In genomic region chr18:6297875-6298274, GRCh38 we compare ENCODE assay signal across 19 cellular contexts.
DNase-seq lines count a peak whose midpoint lies in the region; ATAC-seq, FAIRE-seq and TF ChIP-seq lines count a peak whose summit lies in the region.
"Had no signal": no experiment of that assay in that cellular context is flagged by ENCODE, and none has a peak within 500 bp of the region (broad histone marks: within the 10 kb centered on the region; RNA-seq: fewer than 3 reads in every experiment).

No MANE protein-coding gene starts in this region.

- BruUV-seq in IMR-90 (replicated peaks; lab: Mats Ljungman, UMichigan) = no TSS peak

- no peak overlapping the region for H4K5ac ChIP-seq in IMR-90 (ENCODE audit: low read depth, low read length)
- H4K5ac ChIP-seq in H1 (ENCODE audit: insufficient read length, low read depth, low read length) = no peak overlapping the region

- H3K4me1 ChIP-seq in A549 = no peaks in the 10 kb centered on the region
- no peaks in the 10 kb centered on the region for H3K4me1 ChIP-seq in IMR-90 (ENCODE audit: control insufficient read depth, insufficient read depth, low read length)
- peaks cover 0 to 4% (median 0%) of the 10 kb centered on the region in 4 experiments; a peak in 1 of 7 replicates for H3K4me1 ChIP-seq in H1 (replicated peaks in 1 of 4; ENCODE audit: control insufficient read depth in 3 of 4, insufficient read depth in 4 of 4, low read length in 3 of 4)
- H3K4me1 ChIP-seq: Caco-2 had no signal

- H3K18ac ChIP-seq in IMR-90 (ENCODE audit: low read depth, low read length) (no peak overlapping the region), H1 (ENCODE audit: extremely low read depth, low read length) (no peak overlapping the region)

- no peak for TF ChIP-seq POLR2A in A549 (IDR thresholded peaks at IDR 0.05; ENCODE audit: low read length)
- no peak for TF ChIP-seq POLR2A in IMR-90 (IDR thresholded peaks at IDR 0.05; ENCODE audit: low read depth, low read length)
- no peak for TF ChIP-seq POLR2A in H1 (IDR thresholded peaks at IDR 0.05; ENCODE audit: control extremely low read depth in 1 of 2, low read depth in 2 of 2, low read length in 2 of 2)

- H4K20me1 ChIP-seq in IMR-90 (ENCODE audit: insufficient read depth, low read length) (no peaks in the 10 kb centered on the region), H1 (replicated peaks in 1 of 2; ENCODE audit: control insufficient read depth in 1 of 2, insufficient read depth in 2 of 2, low read length in 2 of 2) (no peaks in the 10 kb centered on the region)
- H4K20me1 ChIP-seq: BLaER1 treated with 17β-estradiol and CSF1 and Interleukin-3, amounts not matched to agents 10 nM and 100 nM had no signal

- H2AK9ac ChIP-seq in IMR-90 (replicated peaks; ENCODE audit: low read depth, low read length, poor library complexity) = no peak overlapping the region

- TF ChIP-seq EP300 in A549 (IDR thresholded peaks at IDR 0.05) = no peak
- no peak for TF ChIP-seq EP300 in H1 (IDR thresholded peaks at IDR 0.05; ENCODE audit: borderline replicate concordance in 1 of 2, low read depth in 2 of 2, low read length in 2 of 2)

- FAIRE-seq in A549 (lab: Jason Lieb, UNC) (no peak), H1 (lab: Jason Lieb, UNC) (no peak)
- FAIRE-seq: D721Med, GM12878, GM12892, GM18507 had no signal

- no peak overlapping the region for H2AK5ac ChIP-seq in IMR-90 (ENCODE audit: low read depth, low read length)
- H2AK5ac ChIP-seq in H1 (ENCODE audit: low read depth, low read length) = no peak overlapping the region

- H2BK12ac ChIP-seq in H1 (ENCODE audit: low read depth, low read length) = no peak overlapping the region

- H3K4ac ChIP-seq in IMR-90 (ENCODE audit: low read depth, low read length) (no peak overlapping the region), H1 (replicated peaks; ENCODE audit: insufficient read length, low read depth, low read length) (no peak overlapping the region)

- DNase-seq in A549 (ENCODE audit: low read depth in 1 of 2, low spot score in 1 of 2) = no peak
- no peak for DNase-seq in IMR-90
- no peak for DNase-seq in H1 (ENCODE audit: low read depth in 1 of 2, low spot score in 2 of 2)
- DNase-seq in GM10266 (ENCODE audit: extremely low spot score) = no peak
- DNase-seq: 8988T; AML-193; Caco-2; Calu3; CD4-positive, alpha-beta T cell; CD8-positive, alpha-beta T cell; DMS79 treated with DMSO at 0.1 percent for 48 hours; GF-D8 had no signal

- H3K36me3 ChIP-seq in IMR-90 (ENCODE audit: control insufficient read depth, insufficient read depth, low read length) (no peaks in the 10 kb centered on the region), H1 (ENCODE audit: control insufficient read depth in 2 of 4, insufficient read depth in 4 of 4, low read length in 3 of 4) (no peaks in the 10 kb centered on the region)

- intact Hi-C loops in IMR-90 (cut with micrococcal nuclease) = no loop called here

- no peaks in the 10 kb centered on the region for H3K79me2 ChIP-seq in H1 (ENCODE audit: control insufficient read depth in 1 of 2, insufficient read depth in 2 of 2, low read length in 2 of 2)

- H4K91ac ChIP-seq in IMR-90 (ENCODE audit: insufficient read depth, low read depth, low read length) (no peak overlapping the region), H1 (replicated peaks; ENCODE audit: insufficient read length, low read length) (no peak overlapping the region)

- H4K8ac ChIP-seq in IMR-90 (ENCODE audit: low read depth in 2 of 2, low read length in 2 of 2) = no peak overlapping the region
- no peak overlapping the region for H4K8ac ChIP-seq in H1 (ENCODE audit: extremely low read depth, insufficient read depth, low read length)

- no peak overlapping the region for H2BK120ac ChIP-seq in IMR-90 (ENCODE audit: low read depth, low read length)
- H2BK120ac ChIP-seq in H1 (replicated peaks; ENCODE audit: low read depth, low read length) = no peak overlapping the region

- TF ChIP-seq CTCF in A549 (IDR thresholded peaks at IDR 0.05) (no peak), IMR-90 (conservative IDR thresholded peaks at IDR 0.05; ENCODE audit: low read depth, low read length) (no peak), H1 (IDR thresholded peaks at IDR 0.05; ENCODE audit: control extremely low read depth in 1 of 3, insufficient read depth in 1 of 3, low read depth in 1 of 3, low read length in 3 of 3) (no peak), GM10266 (IDR thresholded peaks at IDR 0.05; ENCODE audit: control insufficient read depth, insufficient read depth, low read depth, missing control alignments) (no peak)

- no peak overlapping the region for H3K56ac ChIP-seq in IMR-90 (ENCODE audit: extremely low read depth, insufficient read depth, low read length)
- H3K56ac ChIP-seq in H1 (replicated peaks; ENCODE audit: insufficient read length, low read depth, low read length) = no peak overlapping the region

- H3K23ac ChIP-seq in IMR-90 (ENCODE audit: low read depth, low read length) (no peak overlapping the region), H1 (ENCODE audit: insufficient read length) (no peak overlapping the region)

- no peak for TF ChIP-seq RAD21 in A549 (conservative IDR thresholded peaks at IDR 0.05 in 1 of 2, IDR thresholded peaks at IDR 0.05 in 1 of 2)
- no peak for TF ChIP-seq RAD21 in IMR-90 (IDR thresholded peaks at IDR 0.05; ENCODE audit: low read length)
- no peak for TF ChIP-seq RAD21 in H1 (IDR thresholded peaks at IDR 0.05 in 1 of 2, conservative IDR thresholded peaks at IDR 0.05 in 1 of 2; ENCODE audit: low read depth in 2 of 2, low read length in 2 of 2)

- no peak overlapping the region for H2AFZ ChIP-seq in IMR-90 (replicated peaks; ENCODE audit: low read length, poor library complexity)
- H2AFZ ChIP-seq in H1 (ENCODE audit: low read length) = no peak overlapping the region

- whole genome bisulfite sequencing in A549 (ENCODE audit: missing lambda C conversion rate) = 10% methylated on average over 2 of the region's 2 CpGs
- no CpG with 5 or more reads among the region's 2 CpGs for WGBS in IMR-90 (ENCODE audit: extremely low coverage in 2 of 2, insufficient read length in 1 of 2), 2 experiments
- 94% methylated on average over 2 of the region's 2 CpGs; no CpG with 5 or more reads in 1 of the 2 experiments for WGBS in H1 (ENCODE audit: extremely low coverage in 1 of 2, insufficient coverage in 1 of 2, insufficient read length in 1 of 2, insufficient replicate concordance in 2 of 2, low coverage in 1 of 2, low lambda C conversion rate in 2 of 2, missing lambda C conversion rate in 1 of 2), 2 experiments

- H3K9me3 ChIP-seq in A549 (no peaks in the 10 kb centered on the region), IMR-90 (ENCODE audit: control insufficient read depth, insufficient read depth, low read length) (no peaks in the 10 kb centered on the region), H1 (ENCODE audit: insufficient read depth in 2 of 2, low read depth in 1 of 2, low read length in 1 of 2) (no peaks in the 10 kb centered on the region)
- H3K9me3 ChIP-seq: BLaER1 treated with 17β-estradiol and CSF1 and Interleukin-3, amounts not matched to agents 10 nM and 100 nM; Caco-2 had no signal

- POLR2A ChIA-PET in A549 (lab: Yijun Ruan, JAX) (no interaction called here), IMR-90 (lab: Charles Lee; ENCODE audit: unreplicated experiment) (no interaction called here), H1 (lab: Charles Lee; ENCODE audit: partially characterized antibody) (no interaction called here)

- no peak overlapping the region for H3K9ac ChIP-seq in IMR-90 (ENCODE audit: low read depth, low read length)
- H3K9ac ChIP-seq in H1 (replicated peaks in 1 of 4; ENCODE audit: extremely low read depth in 1 of 4, low read depth in 3 of 4, low read length in 3 of 4) = no peak overlapping the region
- H3K9ac ChIP-seq: BLaER1 treated with 17β-estradiol and CSF1 and Interleukin-3, amounts not matched to agents 10 nM and 100 nM had no signal

- no peaks in the 10 kb centered on the region for H3K9me1 ChIP-seq in IMR-90 (ENCODE audit: insufficient read depth, low read length)

- dilution Hi-C loops in IMR-90 (cut with HindIII; ENCODE audit: low sequenced_read_pairs, unreplicated experiment) = no loop called here

- H3K4me2 ChIP-seq in A549 = no peak overlapping the region
- H3K4me2 ChIP-seq in IMR-90 (ENCODE audit: low read depth, low read length) = no peak overlapping the region
- H3K4me2 ChIP-seq in H1 (ENCODE audit: insufficient read depth in 1 of 2, low read depth in 2 of 2, low read length in 2 of 2) = no peak overlapping the region
- H3K4me2 ChIP-seq: BLaER1 treated with 17β-estradiol and CSF1 and Interleukin-3, amounts not matched to agents 10 nM and 100 nM had no signal

- H3K14ac ChIP-seq in IMR-90 (replicated peaks; ENCODE audit: low read depth, low read length) = no peak overlapping the region
- no peak overlapping the region for H3K14ac ChIP-seq in H1 (ENCODE audit: insufficient read length)

- H2BK15ac ChIP-seq in IMR-90 (ENCODE audit: low read depth, low read length) (no peak overlapping the region), H1 (ENCODE audit: low read length) (no peak overlapping the region)

- no peak overlapping the region for H3K27ac ChIP-seq in A549
- H3K27ac ChIP-seq in IMR-90 (ENCODE audit: insufficient read depth, low read length) = no peak overlapping the region
- H3K27ac ChIP-seq in H1 (ENCODE audit: low read depth, low read length) = no peak overlapping the region
- H3K27ac ChIP-seq: BLaER1 treated with 17β-estradiol and CSF1 and Interleukin-3, amounts not matched to agents 10 nM and 100 nM; C4-2B had no signal

- H3K27me3 ChIP-seq in IMR-90 (ENCODE audit: control insufficient read depth, insufficient read depth, low read length) (no peaks in the 10 kb centered on the region), H1 (replicated peaks in 1 of 4; ENCODE audit: control insufficient read depth in 3 of 4, extremely low read depth in 1 of 4, insufficient read depth in 3 of 4, low read length in 3 of 4) (no peaks in the 10 kb centered on the region)
- H3K27me3 ChIP-seq: BLaER1 treated with 17β-estradiol and CSF1 and Interleukin-3, amounts not matched to agents 10 nM and 100 nM had no signal

- no peak for ATAC-seq in A549
- no peak for ATAC-seq in IMR-90 (ENCODE audit: low read depth)
- no peak for ATAC-seq in GM21528 (IDR thresholded peaks at IDR 0.05; ENCODE audit: low FRiP score, unreplicated experiment)
- ATAC-seq: CD8-positive, alpha-beta T cell; GM12878 had no signal

- H2BK20ac ChIP-seq in IMR-90 (ENCODE audit: low read depth, low read length) = no peak overlapping the region
- H2BK20ac ChIP-seq in H1 (ENCODE audit: low read length) = no peak overlapping the region

- H2BK5ac ChIP-seq in IMR-90 (ENCODE audit: low read depth, low read length, poor library complexity, severe bottlenecking) = no peak overlapping the region
- H2BK5ac ChIP-seq in H1 (ENCODE audit: low read depth, low read length) = no peak overlapping the region

- in situ Hi-C loops in IMR-90 (cut with MboI; ENCODE audit: low sequenced_read_pairs) = no loop called here

- CTCF ChIA-PET in A549 (lab: Yijun Ruan, JAX) = no interaction called here
- CTCF ChIA-PET in IMR-90 (lab: Yijun Ruan, JAX) = no interaction called here
- CTCF ChIA-PET in H1 (lab: Charles Lee; ENCODE audit: partially characterized antibody) = no interaction called here

- H3K23me2 ChIP-seq in H1 (ENCODE audit: low read depth, low read length) = no peaks in the 10 kb centered on the region

- H3K79me1 ChIP-seq in IMR-90 (ENCODE audit: low read depth in 1 of 2, low read length in 2 of 2) (no peaks in the 10 kb centered on the region), H1 (ENCODE audit: low read depth, low read length) (no peaks in the 10 kb centered on the region)

- H3K4me3 ChIP-seq in A549 (no peak overlapping the region), IMR-90 (ENCODE audit: insufficient read depth, low read depth, low read length) (no peak overlapping the region), H1 (ENCODE audit: extremely low read depth in 1 of 4, insufficient read depth in 2 of 4, low read depth in 3 of 4, low read length in 4 of 4) (no peak overlapping the region)
- H3K4me3 ChIP-seq: BLaER1 treated with 17β-estradiol and CSF1 and Interleukin-3, amounts not matched to agents 10 nM and 100 nM; GM12878 had no signal

Comparison
In these comparisons a context has a peak if more than half of its experiments do, and no peak if none do; other contexts are left out.
1. Of the 18 proteins assayed by ChIP-seq in both H1 and A549: peak only in H1: none; only in A549: none; in both: MAFK; in neither: 17.